Comparison of ENCODE assay signal across 20 cellular contexts in the genomic region with DNA sequence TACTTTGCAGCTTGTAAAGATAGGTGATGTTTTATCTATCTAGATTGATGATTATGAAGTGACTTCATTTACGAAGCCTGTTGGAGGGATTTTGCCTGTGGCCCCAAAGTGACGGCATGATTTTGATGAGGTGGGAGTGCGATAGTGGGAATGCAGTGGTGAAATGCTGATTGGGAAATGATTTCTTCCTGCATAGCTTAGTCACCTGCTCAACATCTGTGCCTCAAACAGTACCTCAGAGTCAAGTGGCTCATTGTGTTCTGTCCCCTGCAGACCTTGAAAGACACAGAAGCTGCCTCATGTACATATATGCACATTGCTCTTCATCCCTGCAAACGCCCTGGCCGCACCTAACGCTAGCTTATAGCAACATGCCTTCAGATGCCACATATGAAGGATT.
"Had no signal": no experiment of that assay in that cellular context is flagged by ENCODE, and none has a peak within 500 bp of the region (broad histone marks: within the 10 kb centered on the region; RNA-seq: fewer than 3 reads in every experiment).

No MANE protein-coding gene starts in this region.

- H3K4me1 Mint-ChIP-seq: activated T-helper 17 cell treated with anti-CD3 and anti-CD28 coated beads, Interleukin-2, amount 50 U/mL, for 72 hours; naive thymus-derived CD4-positive, alpha-beta T cell; neural crest cell; T-cell had no signal

- H3K4me1 ChIP-seq: adrenal gland, testis had no signal

- H3K36me3 ChIP-seq: adrenal gland, gastrocnemius medialis, sigmoid colon, WERI-Rb-1 had no signal

- FAIRE-seq: keratinocyte had no signal

- H3K27ac Mint-ChIP-seq: activated T-cell treated with anti-CD3 and anti-CD28 coated beads, Interleukin-2, amount 50 U/mL, for 24 hours; activated T-helper 17 cell treated with anti-CD3 and anti-CD28 coated beads, Interleukin-2, amount 50 U/mL, for 72 hours; naive thymus-derived CD4-positive, alpha-beta T cell; T-cell; T-helper 2 cell treated with Interferon-gamma antibody and Interleukin-4, amounts not matched to agents 5 μg/mL and 100 μg/mL, for 36 hours had no signal

- H3K4me3 Mint-ChIP-seq: activated T-cell treated with anti-CD3 and anti-CD28 coated beads, Interleukin-2, amount 50 U/mL, for 24 hours; activated T-helper 17 cell treated with anti-CD3 and anti-CD28 coated beads, Interleukin-2, amount 50 U/mL, for 72 hours; naive thymus-derived CD4-positive, alpha-beta T cell; neural crest cell; T-cell; T-helper 2 cell treated with Interferon-gamma antibody and Interleukin-4, amounts not matched to agents 5 μg/mL and 100 μg/mL, for 36 hours had no signal

- H3K9me3 Mint-ChIP-seq: activated naive CD4-positive, alpha-beta T cell treated with anti-CD3 and anti-CD28 coated beads, Interleukin-2, amount 50 U/mL, for 72 hours; activated T-cell treated with anti-CD3 and anti-CD28 coated beads, Interleukin-2, amount 50 U/mL, for 24 hours; neural crest cell; T-cell; T-helper 2 cell treated with Interferon-gamma antibody and Interleukin-4, amounts not matched to agents 5 μg/mL and 100 μg/mL, for 36 hours had no signal

- H3K27ac ChIP-seq: adrenal gland, testis, WERI-Rb-1 had no signal

- ATAC-seq: activated naive CD4-positive, alpha-beta T cell treated with anti-CD3 and anti-CD28 coated beads, Interleukin-2, amount 50 U/mL, for 72 hours; activated T-helper 17 cell treated with anti-CD3 and anti-CD28 coated beads, Interleukin-2, amount 50 U/mL, for 72 hours; gastrocnemius medialis; naive thymus-derived CD4-positive, alpha-beta T cell; T-cell had no signal

- H3K9me3 ChIP-seq: adrenal gland, gastrocnemius medialis, sigmoid colon, testis had no signal

- H3K36me3 Mint-ChIP-seq: activated naive CD4-positive, alpha-beta T cell treated with anti-CD3 and anti-CD28 coated beads, Interleukin-2, amount 50 U/mL, for 72 hours; T-cell had no signal

- H3K4me3 ChIP-seq: adrenal gland, gastrocnemius medialis, lung, sigmoid colon, testis had no signal

- H3K27me3 ChIP-seq: adrenal gland, gastrocnemius medialis, sigmoid colon, testis had no signal

- DNase-seq: activated CD4-positive, alpha-beta T cell treated with anti-CD3 and anti-CD28 coated beads, Interleukin-2, amount 50 U/mL, for 1 hour; activated CD4-positive, CD25-positive, alpha-beta regulatory T cell treated with anti-CD3 and anti-CD28 coated beads, Interleukin-2, amount 50 U/mL, for 72 hours; activated T-cell treated with anti-CD3 and anti-CD28 coated beads, Interleukin-2, amount 50 U/mL, for 24 hours; adrenal gland; gastrocnemius medialis; naive thymus-derived CD4-positive, alpha-beta T cell; occipital lobe; sigmoid colon; stimulated activated CD4-positive, alpha-beta T cell treated with anti-CD3 and anti-CD28 coated beads, Interleukin-2, amount 100 ng/mL, for 48 hours; stimulated activated CD8-positive, alpha-beta memory T cell treated with anti-CD3 and anti-CD28 coated beads, Interleukin-4, amount 100 ng/mL, for 48 hours; stimulated activated naive CD4-positive, alpha-beta T cell; T-cell; testis; WERI-Rb-1 had no signal
